1 cellular context compared by ENCODE assay signal in genomic region chr20:62377615-62378085, GRCh38.
TF ChIP-seq lines count a peak whose summit lies in the region.

No MANE protein-coding gene starts in this region.

TF ChIP-seq in H1, 55 proteins besides CTCF, POLR2A, EP300 and RAD21:
- no peak for TF ChIP-seq HDAC2 (IDR thresholded peaks at IDR 0.05; ENCODE audit: borderline replicate concordance in 1 of 2, low read depth in 2 of 2, low read length in 2 of 2)
- no peak for TF ChIP-seq CEBPB (IDR thresholded peaks at IDR 0.05; ENCODE audit: low read depth, low read length)
- TF ChIP-seq MAX (IDR thresholded peaks at IDR 0.05), result no peak
- TF ChIP-seq BCL11A (IDR thresholded peaks at IDR 0.05; ENCODE audit: low read depth in 2 of 2, low read length in 2 of 2), result no peak
- TF ChIP-seq CHD2 (IDR thresholded peaks at IDR 0.05; ENCODE audit: low read length), result no peak
- TF ChIP-seq BRCA1 (IDR thresholded peaks at IDR 0.05; ENCODE audit: low read depth, low read length), result no peak
- no peak for TF ChIP-seq KDM5A (IDR thresholded peaks at IDR 0.05; ENCODE audit: low read length)
- TF ChIP-seq E2F6 (IDR thresholded peaks at IDR 0.05), result no peak
- no peak for TF ChIP-seq ATF2 (IDR thresholded peaks at IDR 0.05; ENCODE audit: low read length)
- TF ChIP-seq USF2 (IDR thresholded peaks at IDR 0.05; ENCODE audit: low read length), result no peak
- no peak for TF ChIP-seq RFX5 (IDR thresholded peaks at IDR 0.05; ENCODE audit: borderline replicate concordance, low read depth, low read length)
- TF ChIP-seq GABPA (IDR thresholded peaks at IDR 0.05; ENCODE audit: borderline replicate concordance, insufficient read depth, low read length), result no peak
- no peak for TF ChIP-seq KDM4A (IDR thresholded peaks at IDR 0.05; ENCODE audit: low read depth, low read length, severe bottlenecking)
- TF ChIP-seq EZH2 (IDR thresholded peaks at IDR 0.05; ENCODE audit: low read depth, low read length, severe bottlenecking), result no peak
- TF ChIP-seq SRF (IDR thresholded peaks at IDR 0.05; ENCODE audit: low read depth, low read length), result no peak
- no peak for TF ChIP-seq JUN (IDR thresholded peaks at IDR 0.05; ENCODE audit: low read depth, low read length)
- TF ChIP-seq RNF2 (IDR thresholded peaks at IDR 0.05; ENCODE audit: borderline replicate concordance, low read depth, low read length, missing control alignments, poor library complexity, severe bottlenecking), result no peak
- no peak for TF ChIP-seq FOSL1 (IDR thresholded peaks at IDR 0.05; ENCODE audit: insufficient read depth, low read depth, low read length)
- TF ChIP-seq CHD7 (IDR thresholded peaks at IDR 0.05; ENCODE audit: insufficient replicate concordance, low read length), result no peak
- no peak for TF ChIP-seq TEAD4 (IDR thresholded peaks at IDR 0.05; ENCODE audit: low read depth, low read length)
